In the genomic region with DNA sequence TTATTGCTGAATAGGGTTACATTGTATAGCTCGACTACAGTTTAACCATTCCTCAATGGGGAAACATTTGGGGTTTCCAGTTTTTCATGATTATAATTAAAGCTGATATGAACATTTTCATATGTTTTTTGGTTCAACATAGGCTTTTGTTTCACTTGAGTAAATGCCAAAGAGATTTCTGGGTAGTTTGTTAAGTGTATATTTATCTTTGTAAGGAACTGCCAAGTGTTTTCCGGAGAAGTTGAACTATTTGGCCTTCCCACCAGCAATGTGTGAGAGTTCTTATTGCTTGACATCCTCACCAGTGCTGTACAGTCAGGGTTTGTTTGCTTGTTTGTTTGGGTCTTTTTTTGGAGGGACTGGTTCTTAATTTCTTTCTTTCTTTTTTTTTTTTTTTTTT, we compare ENCODE assay signal across 14 cellular contexts.
DNase-seq lines count a peak whose midpoint lies in the region; ATAC-seq, FAIRE-seq and TF ChIP-seq lines count a peak whose summit lies in the region.
"Had no signal": no experiment of that assay in that cellular context is flagged by ENCODE, and none has a peak within 500 bp of the region (broad histone marks: within the 10 kb centered on the region; RNA-seq: fewer than 3 reads in every experiment).

No MANE protein-coding gene starts in this region.

- H3K27ac ChIP-seq in A549 (no peak overlapping the region), adrenal gland (no peak overlapping the region)
- H3K27ac ChIP-seq: skin epidermis had no signal

- no peak for FAIRE-seq in A549 (lab: Jason Lieb, UNC)

- intact Hi-C loops in adrenal gland (cut with DNase I): no loop called here

- WGBS in A549 (ENCODE audit: missing lambda C conversion rate): 77% methylated on average over 2 of the region's 2 CpGs
- 64 to 81% (median 66%) methylated on average over 2 of the region's 2 CpGs for WGBS in adrenal gland, 4 donors

- no peaks in the 10 kb centered on the region for H3K9me3 Mint-ChIP-seq in nephron
- H3K9me3 Mint-ChIP-seq: activated naive CD4-positive, alpha-beta T cell treated with anti-CD3 and anti-CD28 coated beads, Interleukin-2, amount 10 ng/mL, durations not matched to agents 7 days and 5 days had no signal

- no peaks in the 10 kb centered on the region for H3K27me3 ChIP-seq in adrenal gland

- POLR2A ChIA-PET in A549 (lab: Yijun Ruan, JAX): no interaction called here

- TF ChIP-seq CTCF in A549 (IDR thresholded peaks at IDR 0.05): no peak
- no peak for TF ChIP-seq CTCF in LNCaP clone FGC (IDR thresholded peaks at IDR 0.05; ENCODE audit: control insufficient read depth, extremely low read depth, insufficient read depth)
- TF ChIP-seq CTCF in nephron (IDR thresholded peaks at IDR 0.05; ENCODE audit: unreplicated experiment in 3 of 3): no peak
- no peak for TF ChIP-seq CTCF in adrenal gland (IDR thresholded peaks at IDR 0.05)

- no peak for DNase-seq in A549 (ENCODE audit: low read depth in 1 of 2, low spot score in 1 of 2)
- peak; percentile 80 for DNase-seq in LNCaP clone FGC (ENCODE audit: low read depth)
- peak; percentile 41 for DNase-seq in dermis blood vessel endothelial cell
- no peak for DNase-seq in HT-29 (ENCODE audit: low spot score)
- DNase-seq in adrenal gland: no peak
- DNase-seq: activated naive CD4-positive, alpha-beta T cell treated with anti-CD3 and anti-CD28 coated beads, Interleukin-2, amount 10 ng/mL, durations not matched to agents 7 days and 5 days; DND-41; NCI-H1105; NCI-H446 had no signal

- peaks cover 17% of the 10 kb centered on the region for H3K4me1 ChIP-seq in A549
- H3K4me1 ChIP-seq in adrenal gland (replicated peaks in 1 of 2): no peaks in the 10 kb centered on the region

- no peak overlapping the region for H3K4me3 ChIP-seq in A549
- H3K4me3 ChIP-seq in LNCaP clone FGC (ENCODE audit: low read depth, low read length): no peak overlapping the region
- no peak overlapping the region for H3K4me3 ChIP-seq in adrenal gland
- H3K4me3 ChIP-seq: GM12878, skin epidermis had no signal

- TF ChIP-seq EP300 in A549 (IDR thresholded peaks at IDR 0.05): no peak

- H3K9me3 ChIP-seq in A549: no peaks in the 10 kb centered on the region
- H3K9me3 ChIP-seq in adrenal gland (replicated peaks in 1 of 3): no peaks in the 10 kb centered on the region

- H3K4me3 Mint-ChIP-seq in nephron: no peak overlapping the region
- H3K4me3 Mint-ChIP-seq: activated naive CD4-positive, alpha-beta T cell treated with anti-CD3 and anti-CD28 coated beads, Interleukin-2, amount 10 ng/mL, durations not matched to agents 7 days and 5 days had no signal

- TF ChIP-seq RAD21 in A549 (conservative IDR thresholded peaks at IDR 0.05 in 1 of 2, IDR thresholded peaks at IDR 0.05 in 1 of 2): no peak

- peaks cover 18% of the 10 kb centered on the region for H3K27me3 Mint-ChIP-seq in nephron (ENCODE audit: low read depth)

- peaks cover 39% of the 10 kb centered on the region for H3K4me1 Mint-ChIP-seq in nephron

- peak overlapping the region; percentile 48 to 90 (median 80) for H3K27ac Mint-ChIP-seq in nephron
- H3K27ac Mint-ChIP-seq: activated naive CD4-positive, alpha-beta T cell treated with anti-CD3 and anti-CD28 coated beads, Interleukin-2, amount 10 ng/mL, durations not matched to agents 7 days and 5 days had no signal

- ATAC-seq in A549: no peak
- no peak for ATAC-seq in GM19351 (IDR thresholded peaks at IDR 0.05; ENCODE audit: unreplicated experiment)
- ATAC-seq in HG02885 (IDR thresholded peaks at IDR 0.05; ENCODE audit: poor library complexity, unreplicated experiment): no peak

- TF ChIP-seq POLR2A in A549 (IDR thresholded peaks at IDR 0.05; ENCODE audit: low read length): no peak
- no peak for TF ChIP-seq POLR2A in adrenal gland (IDR thresholded peaks at IDR 0.05)

- CTCF ChIA-PET in A549 (lab: Yijun Ruan, JAX): interaction anchor here (0.9 kb wide), 1 partner anchor 24 kb away, joined by 4 read pairs; no protein-coding TSS in a partner anchor

- no peaks in the 10 kb centered on the region for H3K36me3 Mint-ChIP-seq in nephron (ENCODE audit: low read depth)
- H3K36me3 Mint-ChIP-seq: activated naive CD4-positive, alpha-beta T cell treated with anti-CD3 and anti-CD28 coated beads, Interleukin-2, amount 10 ng/mL, durations not matched to agents 7 days and 5 days had no signal

- no peaks in the 10 kb centered on the region for H3K36me3 ChIP-seq in adrenal gland (replicated peaks in 1 of 2)

- H3K4me2 ChIP-seq in A549: peak overlapping the region; percentile 6; the same call in 1 of the 3 replicates

TF ChIP-seq in A549, 52 proteins besides CTCF, POLR2A, EP300 and RAD21:
- TF ChIP-seq, protein P1, sequence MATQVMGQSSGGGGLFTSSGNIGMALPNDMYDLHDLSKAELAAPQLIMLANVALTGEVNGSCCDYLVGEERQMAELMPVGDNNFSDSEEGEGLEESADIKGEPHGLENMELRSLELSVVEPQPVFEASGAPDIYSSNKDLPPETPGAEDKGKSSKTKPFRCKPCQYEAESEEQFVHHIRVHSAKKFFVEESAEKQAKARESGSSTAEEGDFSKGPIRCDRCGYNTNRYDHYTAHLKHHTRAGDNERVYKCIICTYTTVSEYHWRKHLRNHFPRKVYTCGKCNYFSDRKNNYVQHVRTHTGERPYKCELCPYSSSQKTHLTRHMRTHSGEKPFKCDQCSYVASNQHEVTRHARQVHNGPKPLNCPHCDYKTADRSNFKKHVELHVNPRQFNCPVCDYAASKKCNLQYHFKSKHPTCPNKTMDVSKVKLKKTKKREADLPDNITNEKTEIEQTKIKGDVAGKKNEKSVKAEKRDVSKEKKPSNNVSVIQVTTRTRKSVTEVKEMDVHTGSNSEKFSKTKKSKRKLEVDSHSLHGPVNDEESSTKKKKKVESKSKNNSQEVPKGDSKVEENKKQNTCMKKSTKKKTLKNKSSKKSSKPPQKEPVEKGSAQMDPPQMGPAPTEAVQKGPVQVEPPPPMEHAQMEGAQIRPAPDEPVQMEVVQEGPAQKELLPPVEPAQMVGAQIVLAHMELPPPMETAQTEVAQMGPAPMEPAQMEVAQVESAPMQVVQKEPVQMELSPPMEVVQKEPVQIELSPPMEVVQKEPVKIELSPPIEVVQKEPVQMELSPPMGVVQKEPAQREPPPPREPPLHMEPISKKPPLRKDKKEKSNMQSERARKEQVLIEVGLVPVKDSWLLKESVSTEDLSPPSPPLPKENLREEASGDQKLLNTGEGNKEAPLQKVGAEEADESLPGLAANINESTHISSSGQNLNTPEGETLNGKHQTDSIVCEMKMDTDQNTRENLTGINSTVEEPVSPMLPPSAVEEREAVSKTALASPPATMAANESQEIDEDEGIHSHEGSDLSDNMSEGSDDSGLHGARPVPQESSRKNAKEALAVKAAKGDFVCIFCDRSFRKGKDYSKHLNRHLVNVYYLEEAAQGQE (IDR thresholded peaks at IDR 0.05): no peak
- TF ChIP-seq, protein P2, sequence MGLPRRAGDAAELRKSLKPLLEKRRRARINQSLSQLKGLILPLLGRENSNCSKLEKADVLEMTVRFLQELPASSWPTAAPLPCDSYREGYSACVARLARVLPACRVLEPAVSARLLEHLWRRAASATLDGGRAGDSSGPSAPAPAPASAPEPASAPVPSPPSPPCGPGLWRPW (IDR thresholded peaks at IDR 0.05): no peak
- TF ChIP-seq, protein P3, sequence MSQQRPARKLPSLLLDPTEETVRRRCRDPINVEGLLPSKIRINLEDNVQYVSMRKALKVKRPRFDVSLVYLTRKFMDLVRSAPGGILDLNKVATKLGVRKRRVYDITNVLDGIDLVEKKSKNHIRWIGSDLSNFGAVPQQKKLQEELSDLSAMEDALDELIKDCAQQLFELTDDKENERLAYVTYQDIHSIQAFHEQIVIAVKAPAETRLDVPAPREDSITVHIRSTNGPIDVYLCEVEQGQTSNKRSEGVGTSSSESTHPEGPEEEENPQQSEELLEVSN (IDR thresholded peaks at IDR 0.05; ENCODE audit: borderline replicate concordance, low read depth): no peak
- TF ChIP-seq HOXB13 (CRISPR knock-in tag; IDR thresholded peaks at IDR 0.05; ENCODE audit: low read depth) (no peak), EHF (CRISPR knock-in tag; IDR thresholded peaks at IDR 0.05) (no peak), FOSB (CRISPR knock-in tag; IDR thresholded peaks at IDR 0.05) (no peak), HEYL (CRISPR knock-in tag; IDR thresholded peaks at IDR 0.05) (no peak), ZSCAN20 (CRISPR knock-in tag; IDR thresholded peaks at IDR 0.05) (no peak)

Comparison
In these comparisons a context has a peak if more than half of its experiments do, and no peak if none do; other contexts are left out.
1. DNase-seq: peak in LNCaP clone FGC (single experiment) and dermis blood vessel endothelial cell (single experiment); none in A549 (0 of 2), HT-29 (single experiment) and adrenal gland (0 of 7).